Comparison of ENCODE assay signal across 26 cellular contexts in the genomic region with DNA sequence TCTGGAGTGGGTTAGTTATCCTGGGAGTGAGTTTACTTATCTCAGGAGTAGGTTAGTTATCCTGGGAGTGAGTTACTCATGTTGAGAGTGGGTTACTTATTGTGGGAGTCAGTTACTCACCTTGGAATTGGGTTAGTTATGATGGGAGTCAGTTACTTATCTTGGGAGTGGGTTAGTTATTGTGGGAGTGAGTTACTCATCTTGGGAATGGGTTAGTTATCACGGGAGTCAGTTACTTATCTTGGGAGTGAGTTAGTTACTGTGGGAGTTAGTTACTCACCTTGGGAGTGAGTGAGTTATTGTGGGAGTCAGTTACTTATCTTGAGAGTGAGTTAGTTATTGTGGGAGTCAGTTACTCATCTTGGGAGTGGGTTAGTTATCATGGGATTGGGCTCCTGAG. TPM values are rescaled to one million over a fixed set of nuclear protein-coding genes. Genes with fewer than 3 reads are reported as not detected.
DNase-seq lines count a peak whose midpoint lies in the region; ATAC-seq, FAIRE-seq and TF ChIP-seq lines count a peak whose summit lies in the region.
"Had no signal": no experiment of that assay in that cellular context is flagged by ENCODE, and none has a peak within 500 bp of the region (broad histone marks: within the 10 kb centered on the region; RNA-seq: fewer than 3 reads in every experiment).

No MANE protein-coding gene starts in this region.

- ATAC-seq in GM12878, result no peak
- ATAC-seq in GM18907 (IDR thresholded peaks at IDR 0.05; ENCODE audit: unreplicated experiment), result no peak

- RAD21 ChIA-PET in GM12878 (lab: Charles Lee; ENCODE audit: unreplicated experiment), result no interaction called here

- in situ Hi-C loops in GM12878 (cut with MboI), result no loop called here

- H3K27ac ChIP-seq in HEK293 (ENCODE audit: extremely low read depth, low read depth, low read length) (no peak overlapping the region), GM12878 (ENCODE audit: control insufficient read depth, insufficient read depth) (no peak overlapping the region), osteoblast (ENCODE audit: low read depth, low read length) (no peak overlapping the region)
- H3K27ac ChIP-seq: BLaER1 had no signal

- no peak for TF ChIP-seq POLR2A in GM12878 (IDR thresholded peaks at IDR 0.05; ENCODE audit: low read depth, low read length)

- no peak for DNase-seq in GM12878 (ENCODE audit: low read depth, low spot score)
- DNase-seq in osteoblast (ENCODE audit: insufficient read length, low spot score, missing footprints), result peak; percentile 27
- no peak for DNase-seq in NCI-H748 treated with DMSO at 0.1 percent for 48 hours (lab: John Stamatoyannopoulos, UW)
- DNase-seq: 8988T; ACHN; BE2C; C1 segment of cervical spinal cord; CD4-positive, alpha-beta memory T cell; CD4-positive, CD25-positive, alpha-beta regulatory T cell; CD8-positive, alpha-beta memory T cell; COR-L47; DMS 273 treated with DMSO at 0.1 percent for 48 hours; DMS153; DMS53; DMS79; DND-41; EL; GDM1 had no signal

- SMC1A ChIA-PET in GM12878 (lab: Charles Lee; ENCODE audit: uncharacterized antibody, unreplicated experiment), result no interaction called here

- intact Hi-C loops in GM12878 (cut with micrococcal nuclease; ENCODE audit: unreplicated experiment), result no loop called here

- CTCF ChIA-PET in HEK293 (lab: Yijun Ruan, JAX), result no interaction called here
- CTCF ChIA-PET in GM12878 (lab: Yijun Ruan, JAX), result no interaction called here

- no peak overlapping the region for H3K9ac ChIP-seq in GM12878 (ENCODE audit: control insufficient read depth, insufficient read depth, low read length)
- H3K9ac ChIP-seq: BLaER1 had no signal

- H3K4me3 ChIP-seq in HEK293 (ENCODE audit: low read depth, low read length), result no peak overlapping the region
- H3K4me3 ChIP-seq in GM12878, result no peak overlapping the region
- H3K4me3 ChIP-seq in osteoblast (ENCODE audit: insufficient read depth, low read length), result no peak overlapping the region
- H3K4me3 ChIP-seq: BLaER1 had no signal

- WGBS in GM12878 (ENCODE audit: insufficient coverage, insufficient replicate concordance, low lambda C conversion rate, missing lambda C conversion rate), result 0% methylated on average over 1 of the region's 1 CpG

- H2AFZ ChIP-seq in GM12878 (ENCODE audit: control insufficient read depth, low read depth, low read length) (no peak overlapping the region), osteoblast (ENCODE audit: low read length) (no peak overlapping the region)

- no peaks in the 10 kb centered on the region for H3K4me1 ChIP-seq in HEK293 (ENCODE audit: control insufficient read depth, insufficient read depth, low read length)
- H3K4me1 ChIP-seq in GM12878 (ENCODE audit: control insufficient read depth, insufficient read depth, low read length), result no peaks in the 10 kb centered on the region
- H3K4me1 ChIP-seq in osteoblast (ENCODE audit: insufficient read depth, low read length), result no peaks in the 10 kb centered on the region
- H3K4me1 ChIP-seq: BE2C had no signal

- H3K79me2 ChIP-seq in GM12878 (ENCODE audit: control insufficient read depth, insufficient read depth, low read length), result no peaks in the 10 kb centered on the region
- no peaks in the 10 kb centered on the region for H3K79me2 ChIP-seq in osteoblast (ENCODE audit: insufficient read depth, low read length)

- TF ChIP-seq CTCF in HEK293 (tag by site-specific recombination; IDR thresholded peaks at IDR 0.05) (no peak), GM12878 (IDR thresholded peaks at IDR 0.05 in 2 of 3, conservative IDR thresholded peaks at IDR 0.05 in 1 of 3; ENCODE audit: control insufficient read depth in 2 of 3, extremely low read depth in 1 of 3, insufficient read depth in 1 of 3, low read depth in 3 of 3, low read length in 3 of 3) (no peak), osteoblast (IDR thresholded peaks at IDR 0.05; ENCODE audit: extremely low read depth, low read depth, low read length) (no peak)

- H3K27me3 ChIP-seq in GM12878 (replicated peaks in 1 of 2; ENCODE audit: control insufficient read depth in 2 of 2, insufficient read depth in 2 of 2, low read length in 1 of 2) (no peaks in the 10 kb centered on the region; a peak in 2 of 4 replicates), osteoblast (ENCODE audit: insufficient read depth, low read length) (no peaks in the 10 kb centered on the region)
- H3K27me3 ChIP-seq: BE2C, BLaER1 had no signal

- BruUV-seq in GM12878 (replicated peaks; lab: Mats Ljungman, UMichigan), result no TSS peak

- no peak for TF ChIP-seq RAD21 in GM12878 (IDR thresholded peaks at IDR 0.05; ENCODE audit: insufficient read depth, low read depth, low read length)

- no peak for TF ChIP-seq EP300 in GM12878 (IDR thresholded peaks at IDR 0.05; ENCODE audit: borderline replicate concordance in 1 of 2, control insufficient read depth in 1 of 2, low read depth in 2 of 2, low read length in 2 of 2)

- H3K4me2 ChIP-seq in GM12878 (ENCODE audit: control insufficient read depth, insufficient read depth) (no peak overlapping the region), osteoblast (ENCODE audit: insufficient read depth, low read length) (no peak overlapping the region)
- H3K4me2 ChIP-seq: BLaER1 had no signal

- POLR2A ChIA-PET in HEK293 (lab: Yijun Ruan, JAX) (no interaction called here), GM12878 (lab: Charles Lee) (no interaction called here)

- no peak for FAIRE-seq in GM12878 (lab: Jason Lieb, UNC)
- FAIRE-seq: A204.1, GM12891 had no signal

- no peaks in the 10 kb centered on the region for H3K36me3 ChIP-seq in HEK293 (ENCODE audit: control insufficient read depth in 2 of 2, insufficient read depth in 1 of 2, low read length in 2 of 2)
- H3K36me3 ChIP-seq in GM12878 (ENCODE audit: control insufficient read depth in 2 of 2, insufficient read depth in 2 of 2, low read length in 1 of 2), result no peaks in the 10 kb centered on the region
- H3K36me3 ChIP-seq in osteoblast (ENCODE audit: insufficient read depth, low read length), result no peaks in the 10 kb centered on the region
- H3K36me3 ChIP-seq: BE2C, BLaER1 had no signal

- H4K20me1 ChIP-seq in GM12878 (ENCODE audit: control insufficient read depth, insufficient read depth) (no peaks in the 10 kb centered on the region), osteoblast (ENCODE audit: insufficient read depth, low read length) (no peaks in the 10 kb centered on the region)
- H4K20me1 ChIP-seq: BLaER1 had no signal

- H3K9me3 ChIP-seq in HEK293 (ENCODE audit: control insufficient read depth, insufficient read depth, low read depth, low read length) (no peaks in the 10 kb centered on the region), GM12878 (replicated peaks; ENCODE audit: control insufficient read depth, insufficient read depth, low read length) (peaks cover 4% of the 10 kb centered on the region; the same call in 1 of the 3 replicates), osteoblast (ENCODE audit: low read depth, low read length) (no peaks in the 10 kb centered on the region)
- H3K9me3 ChIP-seq: BE2C had no signal

TF ChIP-seq in HEK293, 187 proteins besides CTCF, POLR2A, EP300 and RAD21:
- TF ChIP-seq EGR2 (tag by site-specific recombination; IDR thresholded peaks at IDR 0.05; ENCODE audit: low read depth) (peak; percentile 57; the same call in 1 of the 2 replicates), ZFHX2 (tag by site-specific recombination; conservative IDR thresholded peaks at IDR 0.05) (peak; percentile 64), ZNF623 (tag by site-specific recombination; IDR thresholded peaks at IDR 0.05) (no peak)

TF ChIP-seq in GM12878, 131 proteins besides CTCF, POLR2A, EP300 and RAD21:
- TF ChIP-seq, protein P1, sequence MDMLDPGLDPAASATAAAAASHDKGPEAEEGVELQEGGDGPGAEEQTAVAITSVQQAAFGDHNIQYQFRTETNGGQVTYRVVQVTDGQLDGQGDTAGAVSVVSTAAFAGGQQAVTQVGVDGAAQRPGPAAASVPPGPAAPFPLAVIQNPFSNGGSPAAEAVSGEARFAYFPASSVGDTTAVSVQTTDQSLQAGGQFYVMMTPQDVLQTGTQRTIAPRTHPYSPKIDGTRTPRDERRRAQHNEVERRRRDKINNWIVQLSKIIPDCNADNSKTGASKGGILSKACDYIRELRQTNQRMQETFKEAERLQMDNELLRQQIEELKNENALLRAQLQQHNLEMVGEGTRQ (IDR thresholded peaks at IDR 0.05; ENCODE audit: borderline replicate concordance, low read depth, low read length), result no peak
- TF ChIP-seq BCL3 (IDR thresholded peaks at IDR 0.05; ENCODE audit: borderline replicate concordance, insufficient read depth, low read depth, low read length, poor library complexity, severe bottlenecking), result peak; percentile 60

RNA-seq across cellular contexts. Expression of gene B3GAT1, which starts 49.6 kb away (rescaled TPM):
- total RNA-seq in GM12878 (2013; cell fraction: nucleolus; rRNA removed), result not detected in 2 replicates
- total RNA-seq in GM12878 (2014; rRNA removed) (not detected in 2 replicates), GM12878 (2014; rRNA removed; fragmentation: Illumina TruSeq; extraction: Trizol) (not detected in 2 replicates), GM12878 (2021) (0.05 TPM in 1 of 2 replicates, not detected in the other), osteoblast (not detected in 2 replicates)
- not detected for polyA plus RNA-seq in GM12878 (2011; ENCODE audit: low read depth)
- polyA plus RNA-seq in GM12878 (2011; rRNA removed) (not detected in 2 replicates), GM12878 (2014; fragmentation: Illumina TruSeq; extraction: Trizol) (not detected in 2 replicates), GM12878 (2014; fragmentation: Nextera tagmentation; extraction: Ambion mirVana) (not detected), GM12878 (2014; rRNA removed) (not detected in 2 replicates), GM12878 (2016; fragmentation: Nextera tagmentation; extraction: Ambion mirVana) (not detected)
- not detected in 2 replicates for polyA plus RNA-seq in GM12878 (2011; cell fraction: cytosol; rRNA removed)
- polyA plus RNA-seq in GM12878 (2011; cell fraction: nucleus; rRNA removed), result not detected in 2 replicates
- polyA plus RNA-seq in GM12878 (2012), result not detected in 2 replicates
- not detected in 2 replicates for polyA minus RNA-seq in GM12878 (2011; rRNA and poly(A)+ RNA removed)
- polyA minus RNA-seq in GM12878 (2011; cell fraction: cytosol; rRNA and poly(A)+ RNA removed), result not detected in 2 replicates
- not detected in 2 replicates for polyA minus RNA-seq in GM12878 (2011; cell fraction: nucleus; rRNA and poly(A)+ RNA removed)
- total RNA-seq: G401 had no signal
- polyA plus RNA-seq: AG04450; CD14-positive monocyte; CD4-positive, alpha-beta memory T cell; CD4-positive, CD25-positive, alpha-beta regulatory T cell had no signal
